ENCODE assay signal across 8 cellular contexts in genomic region chr2:238287702-238288649, GRCh38. TPM values are rescaled to one million over a fixed set of nuclear protein-coding genes. Genes with fewer than 3 reads are reported as not detected.
DNase-seq lines count a peak whose midpoint lies in the region; ATAC-seq and TF ChIP-seq lines count a peak whose summit lies in the region.

A gene with protein sequence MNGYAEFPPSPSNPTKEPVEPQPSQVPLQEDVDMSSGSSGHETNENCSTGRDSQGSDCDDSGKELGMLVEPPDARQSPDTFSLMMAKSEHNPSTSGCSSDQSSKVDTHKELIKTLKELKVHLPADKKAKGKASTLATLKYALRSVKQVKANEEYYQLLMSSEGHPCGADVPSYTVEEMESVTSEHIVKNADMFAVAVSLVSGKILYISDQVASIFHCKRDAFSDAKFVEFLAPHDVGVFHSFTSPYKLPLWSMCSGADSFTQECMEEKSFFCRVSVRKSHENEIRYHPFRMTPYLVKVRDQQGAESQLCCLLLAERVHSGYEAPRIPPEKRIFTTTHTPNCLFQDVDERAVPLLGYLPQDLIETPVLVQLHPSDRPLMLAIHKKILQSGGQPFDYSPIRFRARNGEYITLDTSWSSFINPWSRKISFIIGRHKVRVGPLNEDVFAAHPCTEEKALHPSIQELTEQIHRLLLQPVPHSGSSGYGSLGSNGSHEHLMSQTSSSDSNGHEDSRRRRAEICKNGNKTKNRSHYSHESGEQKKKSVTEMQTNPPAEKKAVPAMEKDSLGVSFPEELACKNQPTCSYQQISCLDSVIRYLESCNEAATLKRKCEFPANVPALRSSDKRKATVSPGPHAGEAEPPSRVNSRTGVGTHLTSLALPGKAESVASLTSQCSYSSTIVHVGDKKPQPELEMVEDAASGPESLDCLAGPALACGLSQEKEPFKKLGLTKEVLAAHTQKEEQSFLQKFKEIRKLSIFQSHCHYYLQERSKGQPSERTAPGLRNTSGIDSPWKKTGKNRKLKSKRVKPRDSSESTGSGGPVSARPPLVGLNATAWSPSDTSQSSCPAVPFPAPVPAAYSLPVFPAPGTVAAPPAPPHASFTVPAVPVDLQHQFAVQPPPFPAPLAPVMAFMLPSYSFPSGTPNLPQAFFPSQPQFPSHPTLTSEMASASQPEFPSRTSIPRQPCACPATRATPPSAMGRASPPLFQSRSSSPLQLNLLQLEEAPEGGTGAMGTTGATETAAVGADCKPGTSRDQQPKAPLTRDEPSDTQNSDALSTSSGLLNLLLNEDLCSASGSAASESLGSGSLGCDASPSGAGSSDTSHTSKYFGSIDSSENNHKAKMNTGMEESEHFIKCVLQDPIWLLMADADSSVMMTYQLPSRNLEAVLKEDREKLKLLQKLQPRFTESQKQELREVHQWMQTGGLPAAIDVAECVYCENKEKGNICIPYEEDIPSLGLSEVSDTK (N-terminal part only) (minus strand): TSS chr2:238288610. CDS start chr2:238277936, 10,674 bp downstream.

- peak within 1 kb of the TSS; percentile 92 for H3K27ac Mint-ChIP-seq in chondrocyte (ENCODE audit: unreplicated experiment)

- TF ChIP-seq CTCF in chondrocyte (IDR thresholded peaks at IDR 0.05) = peak; percentile 45

- H3K36me3 Mint-ChIP-seq in chondrocyte (ENCODE audit: low read depth) = no peaks in the 10 kb centered on the region

- peaks cover 35% of the 10 kb centered on the region for H3K4me1 Mint-ChIP-seq in chondrocyte (ENCODE audit: low read depth)

- DNase-seq in DMS79 treated with DMSO at 0.1 percent for 48 hours (lab: John Stamatoyannopoulos, UW) (peak; percentile 5), DMS79 (lab: John Stamatoyannopoulos, UW) (no peak), KG1 (lab: John Stamatoyannopoulos, UW) (peak; percentile 29), T1000 (lab: John Stamatoyannopoulos, UW) (peak; percentile 33), chondrocyte (ENCODE audit: low spot score) (peak; percentile 86), kidney tubule cell (ENCODE audit: low spot score) (peak; percentile 89)
- peak; percentile 10 for DNase-seq in stimulated activated CD4-positive, alpha-beta T cell treated with anti-CD3 and anti-CD28 coated beads, Interleukin-2, amount 100 ng/mL, for 4 hours (ENCODE audit: low read depth)

- H3K4me3 Mint-ChIP-seq in chondrocyte (ENCODE audit: unreplicated experiment) = peak within 1 kb of the TSS; percentile 81

- H3K27me3 Mint-ChIP-seq in chondrocyte (ENCODE audit: low read depth) = no peaks in the 10 kb centered on the region

- ATAC-seq in GM21619 (IDR thresholded peaks at IDR 0.05; ENCODE audit: unreplicated experiment) = peak; percentile 35

- no peaks in the 10 kb centered on the region for H3K9me3 Mint-ChIP-seq in chondrocyte (ENCODE audit: low read depth)

RNA-seq across cellular contexts. Expression of the gene that starts here (rescaled TPM):
- total RNA-seq in chondrocyte = 2.7 to 3.3 TPM (median 2.9 TPM) in 3 replicates
